22 cellular contexts compared by ENCODE assay signal in the genomic region with DNA sequence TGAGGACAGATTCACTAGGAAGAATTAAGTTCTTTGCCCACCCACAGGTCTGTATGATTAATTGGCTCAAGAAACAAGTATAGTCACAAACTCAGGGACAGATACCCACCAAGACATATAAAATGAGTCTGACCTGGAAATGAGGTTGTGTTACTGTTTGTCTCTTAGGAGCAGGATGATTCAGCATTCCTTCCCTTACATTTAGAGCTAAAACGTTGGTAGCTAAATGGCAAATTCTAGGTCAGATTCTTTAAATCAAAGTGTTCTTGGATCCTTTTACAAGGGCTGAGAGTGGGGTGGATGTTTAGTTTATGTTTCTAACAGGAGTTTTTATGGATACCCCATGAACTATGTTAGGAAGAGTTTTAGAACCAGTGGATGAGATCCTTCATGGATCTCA. TPM values are rescaled to one million over a fixed set of nuclear protein-coding genes. Genes with fewer than 3 reads are reported as not detected.
DNase-seq lines count a peak whose midpoint lies in the region; ATAC-seq and TF ChIP-seq lines count a peak whose summit lies in the region.
"Had no signal": no experiment of that assay in that cellular context is flagged by ENCODE, and none has a peak within 500 bp of the region (broad histone marks: within the 10 kb centered on the region; RNA-seq: fewer than 3 reads in every experiment).

No MANE protein-coding gene starts in this region.

- H3K4me3 ChIP-seq in choroid plexus epithelial cell (ENCODE audit: low read depth, low read length), result no peak overlapping the region
- H3K4me3 ChIP-seq: MG63, mucosa of descending colon had no signal

- DNase-seq in ELR (ENCODE audit: low read depth) (peak; percentile 16), M059J (ENCODE audit: low read depth) (peak; percentile 22), choroid plexus epithelial cell (ENCODE audit: low read depth) (peak; percentile 48), renal cortical epithelial cell (ENCODE audit: low read depth) (peak; percentile 34), HPDE6-E6E7 (ENCODE audit: extremely low spot score) (no peak), NCI-H1694 treated with DMSO at 0.1 percent for 48 hours (lab: John Stamatoyannopoulos, UW) (no peak)
- DNase-seq: activated CD4-positive, CD25-positive, alpha-beta regulatory T cell; activated naive CD8-positive, alpha-beta T cell treated with anti-CD3 and anti-CD28 coated beads, Interleukin-2, amount 50 U/mL, for 24 hours; Calu3; endodermal cell; left cardiac atrium; MG63; mucosa of descending colon; NCI-H1930; NCI-H510A treated with DMSO at 0.1 percent for 48 hours; right cardiac atrium; SIG-M5; stimulated activated CD4-positive, alpha-beta T cell treated with anti-CD3 and anti-CD28 coated beads, Interleukin-2, amount 100 ng/mL, for 24 hours; T-helper 17 cell had no signal

- no peak for ATAC-seq in GM18907 (IDR thresholded peaks at IDR 0.05; ENCODE audit: unreplicated experiment)
- ATAC-seq: activated naive CD8-positive, alpha-beta T cell treated with anti-CD3 and anti-CD28 coated beads, Interleukin-2, amount 50 U/mL, for 24 hours; foreskin keratinocyte; HCT116; left cardiac atrium; mucosa of descending colon; right cardiac atrium; T-helper 17 cell had no signal

- no peak for TF ChIP-seq CTCF in choroid plexus epithelial cell (conservative IDR thresholded peaks at IDR 0.05; ENCODE audit: low read depth, low read length)

RNA-seq across cellular contexts. Expression of a gene that starts 4.7 kb away (rescaled TPM):
- not detected in 2 replicates for total RNA-seq in M059J (2014; rRNA removed; shearing (Covaris generic))
- total RNA-seq in renal cortical epithelial cell, result 0.87 and 1.0 TPM in 2 replicates
- total RNA-seq: foreskin keratinocyte had no signal

RNA-seq across cellular contexts. Expression of a gene that starts 50.2 kb away (rescaled TPM):
- total RNA-seq in M059J (2014; rRNA removed; shearing (Covaris generic)), result 22.0 and 31.9 TPM in 2 replicates
- total RNA-seq in renal cortical epithelial cell, result 9.9 and 36.7 TPM in 2 replicates

Comparison
In these comparisons a context has a peak if more than half of its experiments do, and no peak if none do; other contexts are left out.
1. DNase-seq: peak in ELR (single experiment), M059J (single experiment), choroid plexus epithelial cell (single experiment) and renal cortical epithelial cell (single experiment); none in HPDE6-E6E7 (single experiment) and NCI-H1694 treated with DMSO at 0.1 percent for 48 hours (single experiment).